In the genomic region with DNA sequence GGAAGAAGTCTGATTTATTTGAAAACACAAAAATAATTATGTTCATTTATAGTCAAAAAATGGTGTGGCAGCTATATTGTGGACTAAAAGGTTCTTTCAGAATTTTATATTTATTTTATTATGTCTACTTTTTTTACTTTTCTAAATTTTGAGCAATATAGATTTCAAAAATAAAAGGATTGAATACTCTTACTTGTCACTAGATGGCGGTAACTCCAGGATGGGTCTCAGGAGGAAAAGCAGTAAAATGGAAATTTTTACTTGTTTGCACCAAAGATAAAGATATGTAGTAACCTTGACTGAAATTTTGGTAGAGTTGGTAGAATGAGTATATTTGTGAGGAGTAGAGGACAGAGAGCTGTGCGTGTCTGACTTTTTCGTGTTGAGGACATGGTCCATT, we compare ENCODE assay signal across 8 cellular contexts. TPM values are rescaled to one million over a fixed set of nuclear protein-coding genes. Genes with fewer than 3 reads are reported as not detected.
DNase-seq lines count a peak whose midpoint lies in the region; ATAC-seq and TF ChIP-seq lines count a peak whose summit lies in the region.

No MANE protein-coding gene starts in this region.

- H3K4me1 ChIP-seq in right atrium auricular region, result no peaks in the 10 kb centered on the region
- H3K4me1 ChIP-seq in Peyer's patch, result no peaks in the 10 kb centered on the region

- no peak for TF ChIP-seq POLR2A in erythroblast (IDR thresholded peaks at IDR 0.05; ENCODE audit: low read length)
- TF ChIP-seq POLR2A in Peyer's patch (IDR thresholded peaks at IDR 0.05), result no peak

- H3K27ac ChIP-seq in right atrium auricular region (no peak overlapping the region), Peyer's patch (no peak overlapping the region)

- H3K9me3 ChIP-seq in right atrium auricular region (no peaks in the 10 kb centered on the region), Peyer's patch (no peaks in the 10 kb centered on the region)

- peaks cover 0 to 4% of the 10 kb centered on the region in 2 donors for H3K27me3 ChIP-seq in right atrium auricular region
- no peaks in the 10 kb centered on the region for H3K27me3 ChIP-seq in Peyer's patch

- H3K36me3 ChIP-seq in right atrium auricular region (no peaks in the 10 kb centered on the region), Peyer's patch (no peaks in the 10 kb centered on the region)

- no peak overlapping the region for H3K4me3 ChIP-seq in right atrium auricular region
- H3K4me3 ChIP-seq in Peyer's patch, result no peak overlapping the region

- intact Hi-C loops in left ventricle myocardium superior (cut with micrococcal nuclease), result no loop called here

- DNase-seq in right atrium auricular region (ENCODE audit: low spot score) (no peak), left ventricle myocardium superior (no peak), NCI-H748 treated with DMSO at 0.1 percent for 48 hours (lab: John Stamatoyannopoulos, UW) (peak; percentile 27), erythroblast (lab: John Stamatoyannopoulos, UW) (peak; percentile 0 to 5), Peyer's patch (no peak)
- no peak for DNase-seq in stimulated activated naive CD4-positive, alpha-beta T cell treated with Interleukin-2 at 50 U/mL for 16 hours (lab: John Stamatoyannopoulos, UW)

- TF ChIP-seq CTCF in right atrium auricular region (IDR thresholded peaks at IDR 0.05), result peak; percentile 30 to 58
- peak in 1 of 6 experiments; percentile 23 for TF ChIP-seq CTCF in Peyer's patch (IDR thresholded peaks at IDR 0.05)

- no peak for ATAC-seq in left ventricle myocardium superior
- no peak for ATAC-seq in HG03378 (IDR thresholded peaks at IDR 0.05; ENCODE audit: unreplicated experiment)
- no peak for ATAC-seq in GM19455 (IDR thresholded peaks at IDR 0.05; ENCODE audit: unreplicated experiment)

RNA-seq across cellular contexts. Expression of a gene that starts 14.5 kb away (rescaled TPM):
- total RNA-seq in right atrium auricular region (not detected), left ventricle myocardium superior (not detected), Peyer's patch (1 to 10 TPM in 1 of 4 donors, not detected in 3; 5.0 TPM)

Comparison
In these comparisons a context has a peak if more than half of its experiments do, and no peak if none do; other contexts are left out.
1. DNase-seq: peak in NCI-H748 treated with DMSO at 0.1 percent for 48 hours (single experiment) and erythroblast (2 of 2); none in right atrium auricular region (single experiment), left ventricle myocardium superior (single experiment), Peyer's patch (0 of 3) and stimulated activated naive CD4-positive, alpha-beta T cell treated with Interleukin-2 at 50 U/mL for 16 hours (single experiment).